In the genomic region with DNA sequence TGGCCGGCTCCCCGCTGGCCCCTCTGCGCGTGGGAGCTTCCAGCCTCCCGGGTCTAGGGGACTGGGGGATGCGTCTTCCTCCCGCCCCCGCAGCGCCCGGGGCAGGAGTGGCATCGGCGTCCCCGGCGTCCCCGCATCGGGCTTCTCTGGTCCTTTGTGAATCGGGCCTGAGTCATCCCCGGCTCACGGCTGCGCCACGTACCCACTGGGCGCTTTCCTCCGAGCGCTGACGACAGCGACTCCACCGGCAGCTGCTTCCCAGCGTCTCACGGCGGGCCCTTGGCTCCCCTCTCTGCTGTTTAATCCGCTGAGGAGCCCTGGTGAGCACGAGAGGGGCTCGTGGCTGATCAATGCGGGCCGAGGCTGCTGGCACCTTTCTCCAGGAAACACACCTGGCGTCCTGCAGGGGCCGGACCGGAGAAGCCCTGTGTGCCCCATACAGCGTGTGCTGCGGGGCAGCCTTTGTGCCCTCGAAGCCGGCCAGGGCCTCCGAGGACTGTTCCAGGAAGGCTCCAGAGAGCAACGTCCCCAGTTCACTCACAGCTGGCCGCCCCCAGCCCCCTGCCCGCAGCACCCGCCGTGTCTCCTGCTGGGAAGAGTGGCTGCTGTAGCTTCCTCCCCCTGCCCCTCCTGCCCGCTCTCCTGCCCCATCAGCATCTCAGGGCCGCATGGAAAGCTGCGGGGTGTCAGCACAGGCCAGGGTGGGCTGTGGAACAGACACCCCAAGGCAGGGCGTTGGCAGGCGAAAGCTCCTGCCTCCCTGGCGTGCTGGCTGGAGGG, we compare ENCODE assay signal across 8 cellular contexts.
DNase-seq lines count a peak whose midpoint lies in the region; ATAC-seq and TF ChIP-seq lines count a peak whose summit lies in the region.

No MANE protein-coding gene starts in this region.

- H3K4me3 Mint-ChIP-seq in natural killer cell treated with Interleukin-12 subunit alpha and Interleukin-12 subunit beta and Interleukin-15 and Interleukin-18, amount 100 ng/mL, for 72 hours: no peak overlapping the region

- DNase-seq in CD1c-positive myeloid dendritic cell (ENCODE audit: extremely low spot score): peak; percentile 18
- DNase-seq in HuH-7 (ENCODE audit: low spot score): peak; percentile 36
- DNase-seq in activated CD8-positive, alpha-beta memory T cell treated with anti-CD3 and anti-CD28 coated beads for 24 hours: peak; percentile 76
- peak; percentile 80 for DNase-seq in fibroblast of mammary gland (ENCODE audit: low read depth)
- no peak for DNase-seq in natural killer cell treated with Interleukin-12 subunit alpha and Interleukin-12 subunit beta and Interleukin-15 and Interleukin-18, amount 100 ng/mL, for 72 hours (ENCODE audit: low spot score)
- peak; percentile 79 for DNase-seq in stimulated activated naive CD8-positive, alpha-beta T cell treated with anti-CD3 and anti-CD28 coated beads, Interleukin-15, Interleukin-2, amounts not matched to agents 100 U/mL and 50 U/mL, for 24 hours
- no peak for DNase-seq in SW 1271 (lab: John Stamatoyannopoulos, UW)

- no peaks in the 10 kb centered on the region for H3K9me3 Mint-ChIP-seq in natural killer cell treated with Interleukin-12 subunit alpha and Interleukin-12 subunit beta and Interleukin-15 and Interleukin-18, amount 100 ng/mL, for 72 hours

- no peaks in the 10 kb centered on the region for H3K36me3 Mint-ChIP-seq in natural killer cell treated with Interleukin-12 subunit alpha and Interleukin-12 subunit beta and Interleukin-15 and Interleukin-18, amount 100 ng/mL, for 72 hours

- ATAC-seq in natural killer cell treated with Interleukin-12 subunit alpha and Interleukin-12 subunit beta and Interleukin-15 and Interleukin-18, amount 100 ng/mL, for 72 hours: peak; percentile 61 to 69
- ATAC-seq in stimulated activated naive CD8-positive, alpha-beta T cell treated with anti-CD3 and anti-CD28 coated beads, Interleukin-15, Interleukin-2, amounts not matched to agents 100 U/mL and 50 U/mL, for 24 hours: peak; percentile 90
- ATAC-seq in GM18519 (IDR thresholded peaks at IDR 0.05; ENCODE audit: low FRiP score, unreplicated experiment): no peak

- peaks cover 8 to 10% of the 10 kb centered on the region in 2 donors for H3K27me3 Mint-ChIP-seq in natural killer cell treated with Interleukin-12 subunit alpha and Interleukin-12 subunit beta and Interleukin-15 and Interleukin-18, amount 100 ng/mL, for 72 hours

- peaks cover 0 to 6% of the 10 kb centered on the region in 2 donors for H3K4me1 Mint-ChIP-seq in natural killer cell treated with Interleukin-12 subunit alpha and Interleukin-12 subunit beta and Interleukin-15 and Interleukin-18, amount 100 ng/mL, for 72 hours (ENCODE audit: low read depth in 2 of 2)

- peak; percentile 15 for TF ChIP-seq CTCF in fibroblast of mammary gland (conservative IDR thresholded peaks at IDR 0.05; ENCODE audit: control insufficient read depth, insufficient read depth, low read depth, low read length)

- no peak overlapping the region for H3K27ac Mint-ChIP-seq in natural killer cell treated with Interleukin-12 subunit alpha and Interleukin-12 subunit beta and Interleukin-15 and Interleukin-18, amount 100 ng/mL, for 72 hours

- peak overlapping the region; percentile 34 for H3K4me3 ChIP-seq in fibroblast of mammary gland (ENCODE audit: control insufficient read depth, low read depth, low read length)

Comparison
In these comparisons a context has a peak if more than half of its experiments do, and no peak if none do; other contexts are left out.
1. DNase-seq: peak in CD1c-positive myeloid dendritic cell (single experiment), HuH-7 (single experiment), activated CD8-positive, alpha-beta memory T cell treated with anti-CD3 and anti-CD28 coated beads for 24 hours (single experiment), fibroblast of mammary gland (single experiment) and stimulated activated naive CD8-positive, alpha-beta T cell treated with anti-CD3 and anti-CD28 coated beads, Interleukin-15, Interleukin-2, amounts not matched to agents 100 U/mL and 50 U/mL, for 24 hours (single experiment); none in natural killer cell treated with Interleukin-12 subunit alpha and Interleukin-12 subunit beta and Interleukin-15 and Interleukin-18, amount 100 ng/mL, for 72 hours (single experiment) and SW 1271 (0 of 2).